Comparison of ENCODE assay signal across 9 cellular contexts in genomic region chr20:10219452-10219791, GRCh38. TPM values are rescaled to one million over a fixed set of nuclear protein-coding genes. Genes with fewer than 3 reads are reported as not detected.
DNase-seq lines count a peak whose midpoint lies in the region; ATAC-seq, FAIRE-seq and TF ChIP-seq lines count a peak whose summit lies in the region.
"Had no signal": no experiment of that assay in that cellular context is flagged by ENCODE, and none has a peak within 500 bp of the region (broad histone marks: within the 10 kb centered on the region; RNA-seq: fewer than 3 reads in every experiment).

No MANE protein-coding gene starts in this region.

- WGBS in A549 (ENCODE audit: missing lambda C conversion rate), result 2% methylated on average over 21 of the region's 32 CpGs
- 1 to 2% methylated on average over 20 to 32 of the region's 32 CpGs for WGBS in testis, 2 donors

- H3K27me3 Mint-ChIP-seq in activated T-helper 2 cell treated with anti-CD3 and anti-CD28 coated beads, Interferon-gamma antibody, Interleukin-2, Interleukin-4, amounts not matched to agents 10 μg/mL and 5 μg/mL and 100 μg/mL, durations not matched to agents 14 hours and 24 hours and 36 hours (ENCODE audit: low read depth), result peaks cover 5% of the 10 kb centered on the region
- H3K27me3 Mint-ChIP-seq in neural crest cell (ENCODE audit: low read depth), result peaks cover 35% of the 10 kb centered on the region

- CTCF ChIA-PET in A549 (lab: Yijun Ruan, JAX), result interaction anchor here (0.7 to 6.9 kb wide), 10 partner anchors 21 to 244 kb away, joined by 3 to 37 read pairs (median 4); partner anchors contain the start of gene MKKS

- TF ChIP-seq RAD21 in A549 (conservative IDR thresholded peaks at IDR 0.05 in 1 of 2, IDR thresholded peaks at IDR 0.05 in 1 of 2), result peak; percentile 22 to 56; a peak in 4 of 5 replicates

- POLR2A ChIA-PET in A549 (lab: Yijun Ruan, JAX), result interaction anchor here (0.7 to 3.1 kb wide), 8 partner anchors 30 to 215 kb away, joined by 3 to 33 read pairs (median 10); partner anchors contain the start of genes MKKS and SLX4IP

- TF ChIP-seq CTCF in A549 (IDR thresholded peaks at IDR 0.05) (no peak), neural crest cell (conservative IDR thresholded peaks at IDR 0.05) (no peak), testis (IDR thresholded peaks at IDR 0.05) (no peak)

- H3K36me3 ChIP-seq in testis (ENCODE audit: low read depth, missing control alignments), result no peaks in the 10 kb centered on the region

- H3K27me3 ChIP-seq in testis, result no peaks in the 10 kb centered on the region

- H3K27ac ChIP-seq in A549 (peak overlapping the region; percentile 77 to 93), testis (peak overlapping the region; percentile 88 to 98)

- H3K4me2 ChIP-seq in A549, result peak overlapping the region; percentile 75

- FAIRE-seq in A549 (lab: Jason Lieb, UNC) (no peak), GM19239 (lab: Jason Lieb, UNC) (no peak), HTR-8/SVneo (lab: Jason Lieb, UNC) (no peak)

- peak overlapping the region; percentile 79 for H3K4me3 Mint-ChIP-seq in activated T-helper 2 cell treated with anti-CD3 and anti-CD28 coated beads, Interferon-gamma antibody, Interleukin-2, Interleukin-4, amounts not matched to agents 10 μg/mL and 5 μg/mL and 100 μg/mL, durations not matched to agents 14 hours and 24 hours and 36 hours (ENCODE audit: low read depth)
- H3K4me3 Mint-ChIP-seq in neural crest cell, result peak overlapping the region; percentile 90

- H3K9me3 ChIP-seq in A549 (no peaks in the 10 kb centered on the region), testis (no peaks in the 10 kb centered on the region)

- H3K27ac Mint-ChIP-seq in activated T-helper 2 cell treated with anti-CD3 and anti-CD28 coated beads, Interferon-gamma antibody, Interleukin-2, Interleukin-4, amounts not matched to agents 10 μg/mL and 5 μg/mL and 100 μg/mL, durations not matched to agents 14 hours and 24 hours and 36 hours, result no peak overlapping the region
- peak overlapping the region; percentile 96 for H3K27ac Mint-ChIP-seq in neural crest cell (ENCODE audit: unreplicated experiment)

- DNase-seq in A549 (ENCODE audit: low read depth in 1 of 2, low spot score in 1 of 2) (peak; percentile 56 to 74), GM19239 (ENCODE audit: insufficient read length, low spot score) (peak; percentile 46), HTR-8/SVneo (ENCODE audit: insufficient read length, low spot score) (peak; percentile 61), RKO (ENCODE audit: low spot score) (peak; percentile 54), fibroblast of the conjunctiva (ENCODE audit: low read depth) (peak; percentile 30), neural crest cell (ENCODE audit: low read depth, low spot score) (peak; percentile 91), testis (peak; percentile 90)
- DNase-seq in activated T-helper 2 cell treated with anti-CD3 and anti-CD28 coated beads, Interferon-gamma antibody, Interleukin-2, Interleukin-4, amounts not matched to agents 10 μg/mL and 5 μg/mL and 100 μg/mL, durations not matched to agents 14 hours and 24 hours and 36 hours (ENCODE audit: low spot score), result peak; percentile 69

- peaks cover 33% of the 10 kb centered on the region for H3K4me1 Mint-ChIP-seq in activated T-helper 2 cell treated with anti-CD3 and anti-CD28 coated beads, Interferon-gamma antibody, Interleukin-2, Interleukin-4, amounts not matched to agents 10 μg/mL and 5 μg/mL and 100 μg/mL, durations not matched to agents 14 hours and 24 hours and 36 hours (ENCODE audit: low read depth)
- H3K4me1 Mint-ChIP-seq in neural crest cell, result peaks cover 35% of the 10 kb centered on the region

- peaks cover 63% of the 10 kb centered on the region for H3K4me1 ChIP-seq in A549
- peaks cover 4% of the 10 kb centered on the region for H3K4me1 ChIP-seq in testis

- peak overlapping the region; percentile 70 for H3K4me3 ChIP-seq in A549
- H3K4me3 ChIP-seq in testis, result peak overlapping the region; percentile 64 to 77

- no peaks in the 10 kb centered on the region for H3K9me3 Mint-ChIP-seq in activated T-helper 2 cell treated with anti-CD3 and anti-CD28 coated beads, Interferon-gamma antibody, Interleukin-2, Interleukin-4, amounts not matched to agents 10 μg/mL and 5 μg/mL and 100 μg/mL, durations not matched to agents 14 hours and 24 hours and 36 hours
- no peaks in the 10 kb centered on the region for H3K9me3 Mint-ChIP-seq in neural crest cell

- intact Hi-C loops in activated T-helper 2 cell treated with anti-CD3 and anti-CD28 coated beads, Interferon-gamma antibody, Interleukin-2, Interleukin-4, amounts not matched to agents 10 μg/mL and 5 μg/mL and 100 μg/mL, durations not matched to agents 14 hours and 24 hours and 36 hours (cut with micrococcal nuclease), result loop anchor here (2.0 to 10.0 kb wide), 5 partner anchors 88 to 453 kb away; partner anchors contain the start of gene JAG1
- intact Hi-C loops in testis (cut with DNase I; ENCODE audit: low total_unique reads), result no loop called here

- TF ChIP-seq POLR2A in A549 (IDR thresholded peaks at IDR 0.05; ENCODE audit: low read length) (peak; percentile 14; the same call in 1 of the 2 replicates), testis (IDR thresholded peaks at IDR 0.05) (no peak)

- peak; percentile 62 to 74 for ATAC-seq in A549

- TF ChIP-seq EP300 in A549 (IDR thresholded peaks at IDR 0.05), result no peak

- H3K36me3 Mint-ChIP-seq in activated T-helper 2 cell treated with anti-CD3 and anti-CD28 coated beads, Interferon-gamma antibody, Interleukin-2, Interleukin-4, amounts not matched to agents 10 μg/mL and 5 μg/mL and 100 μg/mL, durations not matched to agents 14 hours and 24 hours and 36 hours (ENCODE audit: low read depth), result peaks cover under 1% of the 10 kb centered on the region
- H3K36me3 Mint-ChIP-seq in neural crest cell (ENCODE audit: low read depth), result no peaks in the 10 kb centered on the region

TF ChIP-seq in A549, 52 proteins besides CTCF, POLR2A, EP300 and RAD21 (continues in another document):
- TF ChIP-seq HOXA7 (CRISPR knock-in tag; IDR thresholded peaks at IDR 0.05) (peak; percentile 75; the same call in 1 of the 2 replicates), HMGXB4 (CRISPR knock-in tag; IDR thresholded peaks at IDR 0.05; ENCODE audit: borderline replicate concordance) (0 out of 2 replicates have a peak, but pooled peaks have one; percentile 22), POLR2AphosphoS2 (conservative IDR thresholded peaks at IDR 0.05; ENCODE audit: low read length) (no peak), KDM5A (IDR thresholded peaks at IDR 0.05) (no peak), MAFK (IDR thresholded peaks at IDR 0.05; ENCODE audit: partially characterized antibody) (no peak), JUNB (IDR thresholded peaks at IDR 0.05) (no peak), ZNF302 (CRISPR knock-in tag; IDR thresholded peaks at IDR 0.05) (peak; percentile 52), TP53 (CRISPR knock-in tag; IDR thresholded peaks at IDR 0.05) (no peak), BHLHE40 (IDR thresholded peaks at IDR 0.05; ENCODE audit: low read depth, low read length) (no peak), CBX2 (IDR thresholded peaks at IDR 0.05; ENCODE audit: borderline replicate concordance, low read depth) (no peak), CEBPB (IDR thresholded peaks at IDR 0.05) (no peak), CBX8 (IDR thresholded peaks at IDR 0.05) (no peak), JUN (IDR thresholded peaks at IDR 0.05) (no peak; a peak in 1 of 5 replicates), MAX (IDR thresholded peaks at IDR 0.05) (peak; percentile 79), FOSL2 (IDR thresholded peaks at IDR 0.05) (no peak), FOSL2 (CRISPR knock-in tag; IDR thresholded peaks at IDR 0.05) (peak; percentile 45; the same call in 1 of the 2 replicates), ZSCAN20 (CRISPR knock-in tag; IDR thresholded peaks at IDR 0.05) (peak; percentile 96), FOXS1 (CRISPR knock-in tag; IDR thresholded peaks at IDR 0.05) (peak; percentile 97), GATA3 (IDR thresholded peaks at IDR 0.05; ENCODE audit: borderline replicate concordance) (no peak), RFX5 (IDR thresholded peaks at IDR 0.05) (no peak), NR3C1 (IDR thresholded peaks at IDR 0.05) (no peak), PHF8 (IDR thresholded peaks at IDR 0.05; ENCODE audit: borderline replicate concordance, low read depth) (no peak), RARB (CRISPR knock-in tag; IDR thresholded peaks at IDR 0.05) (no peak), TFCP2L1 (CRISPR knock-in tag; IDR thresholded peaks at IDR 0.05) (peak; percentile 89), HOXB5 (CRISPR knock-in tag; IDR thresholded peaks at IDR 0.05) (peak; percentile 99), MYC (IDR thresholded peaks at IDR 0.05; ENCODE audit: borderline replicate concordance, low read length) (peak; percentile 64; the same call in 1 of the 2 replicates), MAZ (IDR thresholded peaks at IDR 0.05; ENCODE audit: borderline replicate concordance, low read depth, low read length) (0 out of 2 replicates have a peak, but pooled peaks have one; percentile 50)

RNA-seq across cellular contexts. Expression of gene SNAP25, which starts 0.8 kb away (rescaled TPM):
- polyA plus RNA-seq in A549 (2011; rRNA removed) (53.6 and 54.8 TPM in 2 replicates), A549 (2017; fragmentation: RNase III; extraction: RNeasy Plus Mini Kit Qiagen cat#74134 plus additional on column Dnase treatment) (32.8 to 39.6 TPM (median 33.2 TPM) in 3 replicates), testis (ENCODE audit: insufficient read depth, low read depth, low replicate concordance) (8.0 TPM)
- polyA plus RNA-seq in A549 (2012; cell fraction: cytosol; rRNA removed), result 23.2 and 27.1 TPM in 2 replicates
- 32.8 and 56.3 TPM in 2 replicates for polyA plus RNA-seq in A549 (2012; cell fraction: nucleus; rRNA removed)
- 31.0 and 32.0 TPM in 2 replicates for polyA minus RNA-seq in A549 (2011; rRNA and poly(A)+ RNA removed)
- 14.2 and 15.2 TPM in 2 replicates for total RNA-seq in activated T-helper 2 cell treated with anti-CD3 and anti-CD28 coated beads, Interferon-gamma antibody, Interleukin-2, Interleukin-4, amounts not matched to agents 10 μg/mL and 5 μg/mL and 100 μg/mL, durations not matched to agents 14 hours and 24 hours and 36 hours
- total RNA-seq in neural crest cell (9.2 and 9.8 TPM in 2 replicates), testis (10 to 100 TPM; 11.3 to 13.7 TPM)
- total RNA-seq: mononuclear cell had no signal

Comparison
In these comparisons a context has a peak if more than half of its experiments do, and no peak if none do; other contexts are left out.
1. Peak in every context shown above with its lines: DNase-seq, ATAC-seq, H3K4me3 ChIP-seq and H3K27ac ChIP-seq.
2. DNase-seq: peak in every context shown above with its lines; median percentile 91 in neural crest cell; 90 in testis; 69 in activated T-helper 2 cell treated with anti-CD3 and anti-CD28 coated beads, Interferon-gamma antibody, Interleukin-2, Interleukin-4, amounts not matched to agents 10 μg/mL and 5 μg/mL and 100 μg/mL, durations not matched to agents 14 hours and 24 hours and 36 hours; 65 in A549; 61 in HTR-8/SVneo; 54 in RKO; 46 in GM19239; 30 in fibroblast of the conjunctiva.